Comparison of ENCODE assay signal across 1 cellular context in genomic region chr14:65206078-65206447, GRCh38.
TF ChIP-seq lines count a peak whose summit lies in the region.

No MANE protein-coding gene starts in this region.

TF ChIP-seq in SK-N-SH treated with all-trans-retinoic acid at 6 μM for 48 hours, 23 proteins besides CTCF, POLR2A, EP300 and RAD21 (continued from another document):
- no peak for TF ChIP-seq CSRNP3 (CRISPR knock-in tag; IDR thresholded peaks at IDR 0.05)
- no peak for TF ChIP-seq PATZ1 (CRISPR knock-in tag; IDR thresholded peaks at IDR 0.05; ENCODE audit: borderline replicate concordance)
